In the genomic region with DNA sequence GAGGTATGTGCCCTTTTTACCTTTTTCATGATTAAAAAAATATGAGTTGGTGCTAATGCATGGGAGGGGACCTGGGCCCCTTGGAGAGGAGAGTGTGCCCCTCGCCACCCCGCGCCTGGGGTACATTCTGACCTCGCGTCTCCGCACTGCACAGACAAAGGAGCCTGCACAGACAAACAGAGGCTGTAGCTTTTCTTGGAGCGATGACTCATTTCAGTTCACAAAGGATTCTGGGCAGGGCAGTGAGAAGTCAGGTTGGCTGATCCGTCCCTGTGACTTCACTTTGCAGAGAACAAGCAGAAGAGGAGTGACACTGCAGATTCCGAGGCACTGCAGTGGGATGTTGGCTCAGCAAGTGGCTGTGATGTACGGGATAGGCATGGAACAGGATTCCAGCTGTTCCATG, we compare ENCODE assay signal across 9 cellular contexts.
DNase-seq lines count a peak whose midpoint lies in the region; FAIRE-seq and TF ChIP-seq lines count a peak whose summit lies in the region.
"Had no signal": no experiment of that assay in that cellular context is flagged by ENCODE, and none has a peak within 500 bp of the region (broad histone marks: within the 10 kb centered on the region; RNA-seq: fewer than 3 reads in every experiment).

No MANE protein-coding gene starts in this region.

- TF ChIP-seq CTCF in bronchial epithelial cell (IDR thresholded peaks at IDR 0.05; ENCODE audit: insufficient read depth, low read length, severe bottlenecking) = no peak

- 15 to 23% (median 23%) methylated on average over 10 of the region's 10 CpGs for WGBS in small intestine, 3 donors

- H3K27me3 ChIP-seq in bronchial epithelial cell (ENCODE audit: control insufficient read depth, insufficient read depth, low read length) (no peaks in the 10 kb centered on the region), small intestine (ENCODE audit: control insufficient read depth in 2 of 2, insufficient read depth in 2 of 2, low read length in 2 of 2) (no peaks in the 10 kb centered on the region)

- H3K4me3 ChIP-seq in bronchial epithelial cell (ENCODE audit: low read depth, low read length) = peak overlapping the region; percentile 16
- H3K4me3 ChIP-seq in small intestine (ENCODE audit: low read depth in 1 of 2, low read length in 2 of 2) = no peak overlapping the region

- FAIRE-seq in bronchial epithelial cell (lab: Jason Lieb, UNC) (peak; percentile 94), small intestine (lab: Jason Lieb, UNC) (no peak), GM19239 (lab: Jason Lieb, UNC) (no peak)
- FAIRE-seq: colon had no signal

- H3K27ac ChIP-seq in small intestine (ENCODE audit: low read depth in 1 of 2, low read length in 1 of 2) = peak overlapping the region in 1 of 2 donors; percentile 32

- H3K9me3 ChIP-seq in small intestine (ENCODE audit: control insufficient read depth, low read depth) = no peaks in the 10 kb centered on the region

- no peaks in the 10 kb centered on the region for H3K4me1 ChIP-seq in small intestine (ENCODE audit: control insufficient read depth in 2 of 2, insufficient read depth in 1 of 2, low read depth in 1 of 2, low read length in 1 of 2)

- H3K36me3 ChIP-seq in bronchial epithelial cell (ENCODE audit: control insufficient read depth, insufficient read depth, low read length) = no peaks in the 10 kb centered on the region
- H3K36me3 ChIP-seq in small intestine (ENCODE audit: control insufficient read depth in 2 of 2, insufficient read depth in 2 of 2, low read length in 2 of 2) = no peaks in the 10 kb centered on the region

- peak; percentile 51 for DNase-seq in COR-L47 (lab: John Stamatoyannopoulos, UW)
- peak; percentile 48 for DNase-seq in NCI-H1417 treated with DMSO at 0.1 percent for 48 hours (lab: John Stamatoyannopoulos, UW)
- DNase-seq in bronchial epithelial cell (ENCODE audit: low read depth) = peak; percentile 96
- peak; percentile 62 for DNase-seq in iPS-NIHi11 (ENCODE audit: low spot score)
- DNase-seq in small intestine = peak; percentile 76
- DNase-seq in GM19239 (ENCODE audit: insufficient read length, low spot score) = no peak
- no peak for DNase-seq in NCI-H187 (lab: John Stamatoyannopoulos, UW)
- no peak for DNase-seq in stimulated activated CD4-positive, alpha-beta T cell treated with anti-CD3 and anti-CD28 coated beads, Interleukin-12 subunit alpha, Interleukin-12 subunit beta, amount 100 ng/mL, for 4 hours

Comparison
In these comparisons a context has a peak if more than half of its experiments do, and no peak if none do; other contexts are left out.
1. DNase-seq: peak in COR-L47 (single experiment), NCI-H1417 treated with DMSO at 0.1 percent for 48 hours (single experiment), bronchial epithelial cell (single experiment), iPS-NIHi11 (single experiment) and small intestine (single experiment); none in GM19239 (single experiment), NCI-H187 (0 of 2) and stimulated activated CD4-positive, alpha-beta T cell treated with anti-CD3 and anti-CD28 coated beads, Interleukin-12 subunit alpha, Interleukin-12 subunit beta, amount 100 ng/mL, for 4 hours (single experiment).